Comparison of ENCODE assay signal across 8 cellular contexts in the genomic region with DNA sequence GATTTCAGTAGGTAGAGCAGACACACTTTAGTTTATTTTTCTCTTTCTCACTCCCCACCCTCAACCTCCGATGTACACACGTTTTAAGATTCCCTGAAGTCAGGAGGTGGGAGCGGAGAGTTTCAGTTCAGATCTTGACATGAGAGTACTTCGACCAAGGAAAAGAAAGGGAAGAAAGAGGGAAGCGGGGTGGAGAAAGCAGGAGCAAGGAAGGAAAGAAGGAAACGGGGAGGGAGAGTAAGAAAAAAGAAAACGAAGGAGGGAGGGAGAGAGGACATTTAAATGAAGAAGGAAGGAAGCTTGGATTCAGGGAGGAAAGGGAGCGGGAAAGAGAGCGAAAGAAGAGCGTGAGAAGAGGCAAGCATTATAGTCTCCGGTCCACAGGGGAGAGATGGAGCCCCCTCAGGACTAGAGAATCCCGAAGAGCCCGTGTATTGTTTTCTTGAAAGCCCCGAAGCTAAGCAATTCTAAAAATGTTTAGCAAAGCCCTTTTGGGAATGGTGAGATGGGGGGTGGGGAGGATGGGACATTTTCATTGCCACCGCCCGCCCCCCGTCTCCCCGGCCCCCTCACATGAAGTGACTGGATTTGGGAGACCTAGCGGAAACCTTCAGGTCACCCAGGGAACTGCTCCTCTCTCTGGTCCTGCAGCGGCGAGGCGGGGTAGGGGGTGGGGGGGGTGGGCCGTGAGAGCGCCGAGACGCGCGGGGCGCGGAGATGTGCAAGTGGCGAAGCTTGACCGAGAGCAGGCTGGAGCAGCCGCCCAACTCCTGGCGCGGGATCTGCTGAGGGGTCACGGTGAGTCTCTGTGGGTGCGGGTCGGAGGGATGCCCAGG. TPM values are rescaled to one million over a fixed set of nuclear protein-coding genes. Genes with fewer than 3 reads are reported as not detected.
A peak's percentile ranks its signal among the peaks of the same experiment; 100 is the strongest.
DNase-seq lines count a peak whose midpoint lies in the region; ATAC-seq, FAIRE-seq and TF ChIP-seq lines count a peak whose summit lies in the region.

No MANE protein-coding gene starts in this region.

- TF ChIP-seq CTCF in heart left ventricle (IDR thresholded peaks at IDR 0.05): no peak

- peaks cover 0 to 44% (median 17%) of the 10 kb centered on the region in 9 donors for H3K27me3 ChIP-seq in heart left ventricle

- H3K4me3 ChIP-seq in heart left ventricle: peak overlapping the region; percentile 33 to 75 (median 60)

- H3K4me1 ChIP-seq in heart left ventricle: peaks cover 0 to 21% (median 4%) of the 10 kb centered on the region in 12 donors

- H3K9me3 ChIP-seq in heart left ventricle: peaks cover 0 to 15% (median 9%) of the 10 kb centered on the region in 12 donors

- 1 to 6% (median 2%) methylated on average over 25 to 38 of the region's 38 CpGs for WGBS in heart left ventricle, 4 donors

- ATAC-seq in heart left ventricle (peak in 3 of 4 donors; percentile 30 to 64 (median 50)), sciatic nerve (peak; percentile 65), GM19467 (IDR thresholded peaks at IDR 0.05; ENCODE audit: unreplicated experiment) (no peak)

- H3K36me3 ChIP-seq in heart left ventricle: no peaks in the 10 kb centered on the region

- no peak for TF ChIP-seq POLR2A in heart left ventricle (IDR thresholded peaks at IDR 0.05)

- peak overlapping the region in 1 of 12 donors; percentile 61 for H3K27ac ChIP-seq in heart left ventricle

- peak; percentile 70 for DNase-seq in GM03348 (ENCODE audit: low spot score)
- DNase-seq in SW 1271 (lab: John Stamatoyannopoulos, UW): peak; percentile 7 to 52
- no peak for DNase-seq in heart left ventricle
- DNase-seq in sciatic nerve (ENCODE audit: low spot score): no peak
- no peak for DNase-seq in Ammon's horn (ENCODE audit: low spot score)
- no peak for DNase-seq in RCC 7860 (ENCODE audit: low spot score)
- no peak for DNase-seq in posterior cingulate gyrus

- intact Hi-C loops in heart left ventricle (cut with DNase I): no loop called here
- intact Hi-C loops in sciatic nerve (cut with DNase I): no loop called here
- intact Hi-C loops in posterior cingulate gyrus (cut with DNase I): no loop called here

- FAIRE-seq in RCC 7860 (lab: Jason Lieb, UNC): no peak

RNA-seq across cellular contexts. Expression of a gene that starts 0.9 kb away (rescaled TPM):
- total RNA-seq in heart left ventricle: 10 to 100 TPM in 1 of 9 donors, 1 to 10 TPM in 7, under 1 TPM in 1; 0.88 to 18.5 (median 5.3) TPM
- polyA plus RNA-seq in heart left ventricle: 1 to 10 TPM in 1 of 2 donors, under 1 TPM in 1; 0.84 to 9.6 TPM
- total RNA-seq in sciatic nerve: 296 TPM

Comparison
In these comparisons a context has a peak if more than half of its experiments do, and no peak if none do; other contexts are left out.
1. DNase-seq: peak in GM03348 (single experiment) and SW 1271 (2 of 2); none in heart left ventricle (0 of 5), sciatic nerve (single experiment), Ammon's horn (single experiment), RCC 7860 (single experiment) and posterior cingulate gyrus (0 of 10).
2. RNA of a gene that starts 0.9 kb away (total RNA-seq): 296 TPM in sciatic nerve (single experiment); 0.88 to 18.5 TPM in heart left ventricle; every median in the first group is over 10 times any median in the second.